Comparison of ENCODE assay signal across 1 cellular context in genomic region chr1:153534226-153534932, GRCh38.
TF ChIP-seq lines count a peak whose summit lies in the region.

No MANE protein-coding gene starts in this region.

TF ChIP-seq in IMR-90, 13 proteins besides CTCF, POLR2A, EP300 and RAD21:
- TF ChIP-seq MAZ (IDR thresholded peaks at IDR 0.05; ENCODE audit: borderline replicate concordance, low read depth, low read length), result 0 out of 2 replicates have a peak, but pooled peaks have one; percentile 2
- no peak for TF ChIP-seq SMC3 (IDR thresholded peaks at IDR 0.05; ENCODE audit: low read depth, low read length)
- peak; percentile 8; the same call in 1 of the 2 replicates for TF ChIP-seq CHD1 (IDR thresholded peaks at IDR 0.05; ENCODE audit: low read depth, low read length)
TF ChIP-seq in IMR-90: peak in this region for 2.
